ENCODE assay signal across 8 cellular contexts in the genomic region with DNA sequence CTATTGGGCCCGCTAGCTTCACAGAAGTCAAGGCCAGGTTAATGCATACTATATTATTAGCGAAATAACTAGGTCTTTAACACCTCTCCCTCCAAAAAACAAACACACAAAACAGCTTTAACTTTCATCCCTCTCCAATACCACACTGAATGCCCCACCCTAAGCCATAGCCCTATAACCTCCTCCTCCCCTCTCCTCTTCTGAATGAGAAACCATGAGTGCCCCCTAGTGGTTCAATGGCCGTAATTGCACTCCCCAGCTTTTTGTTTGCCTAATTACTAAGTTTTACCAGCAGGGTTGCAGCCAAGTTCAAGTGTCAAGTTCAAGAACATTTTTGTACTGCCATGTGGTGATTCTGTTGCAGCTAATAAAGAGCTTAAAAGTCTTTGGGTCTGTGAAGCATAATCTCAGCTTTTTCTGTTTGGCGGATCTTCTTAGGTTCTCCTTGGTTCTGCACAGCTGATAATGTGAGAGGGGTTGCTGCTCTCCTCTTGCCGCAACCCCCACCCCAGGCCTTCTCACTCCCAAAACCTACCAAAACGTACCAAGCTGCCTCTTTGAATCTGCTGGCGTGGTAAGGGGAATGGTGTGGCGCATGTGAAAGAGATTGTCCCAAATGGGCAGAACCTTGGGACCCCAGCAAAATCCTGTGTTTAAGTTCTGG. TPM values are rescaled to one million over a fixed set of nuclear protein-coding genes. Genes with fewer than 3 reads are reported as not detected.
A peak's percentile ranks its signal among the peaks of the same experiment; 100 is the strongest.
DNase-seq lines count a peak whose midpoint lies in the region; ATAC-seq and TF ChIP-seq lines count a peak whose summit lies in the region.

No MANE protein-coding gene starts in this region.

- H3F3A ChIP-seq in smooth muscle cell (ENCODE audit: low read depth) = no peaks in the 10 kb centered on the region

- no peaks in the 10 kb centered on the region for H3K79me2 ChIP-seq in smooth muscle cell (ENCODE audit: low read depth)

- H3K4me2 ChIP-seq in smooth muscle cell = no peak overlapping the region

- ATAC-seq in HG02852 (IDR thresholded peaks at IDR 0.05; ENCODE audit: unreplicated experiment) (peak; percentile 83), GM21737 (IDR thresholded peaks at IDR 0.05; ENCODE audit: unreplicated experiment) (no peak)

- no peaks in the 10 kb centered on the region for H3K9me3 ChIP-seq in smooth muscle cell (replicated peaks; ENCODE audit: low read depth)

- H4K20me1 ChIP-seq in smooth muscle cell (ENCODE audit: low read depth) = no peaks in the 10 kb centered on the region

- no peak overlapping the region for H3K27ac ChIP-seq in smooth muscle cell (ENCODE audit: low read depth)

- H3K27me3 ChIP-seq in smooth muscle cell (ENCODE audit: low read depth) = no peaks in the 10 kb centered on the region

- no peak overlapping the region for H3K9ac ChIP-seq in smooth muscle cell (ENCODE audit: low read depth)

- peak; percentile 40 for TF ChIP-seq CTCF in GM12801 (IDR thresholded peaks at IDR 0.05; ENCODE audit: extremely low read depth, insufficient read length)
- TF ChIP-seq CTCF in astrocyte of the cerebellum (IDR thresholded peaks at IDR 0.05; ENCODE audit: low read depth, low read length, missing control alignments) = peak; percentile 93
- TF ChIP-seq CTCF in smooth muscle cell (IDR thresholded peaks at IDR 0.05; ENCODE audit: borderline replicate concordance, insufficient read depth, poor library complexity, severe bottlenecking) = peak; percentile 97

- DNase-seq in NCI-H2029 treated with DMSO at 0.1 percent for 48 hours (lab: John Stamatoyannopoulos, UW) = peak; percentile 82
- peak; percentile 66 for DNase-seq in T1000 (lab: John Stamatoyannopoulos, UW)
- DNase-seq in astrocyte of the cerebellum (ENCODE audit: low read depth) = peak; percentile 76
- DNase-seq in hypothalamus (lab: John Stamatoyannopoulos, UW) = peak in 44 of 51 donors; percentile 2 to 88 (median 42)
- peak; percentile 27 for DNase-seq in smooth muscle cell (lab: John Stamatoyannopoulos, UW; ENCODE audit: unreplicated experiment)

- no peak overlapping the region for H2AFZ ChIP-seq in smooth muscle cell (ENCODE audit: low read depth)

- H3K36me3 ChIP-seq in smooth muscle cell (ENCODE audit: low read depth) = no peaks in the 10 kb centered on the region

- in situ Hi-C loops in astrocyte of the cerebellum (cut with HindIII; ENCODE audit: low sequenced_read_pairs) = loop anchor here (5.0 kb wide), 1 partner anchor 385 kb away; no protein-coding TSS in a partner anchor

- H3K4me1 ChIP-seq in smooth muscle cell (ENCODE audit: low read depth) = no peaks in the 10 kb centered on the region

- WGBS in smooth muscle cell (ENCODE audit: low lambda C conversion rate) = 45% methylated on average over 8 of the region's 8 CpGs

- no peak overlapping the region for H3K4me3 ChIP-seq in astrocyte of the cerebellum (ENCODE audit: low read depth, low read length)
- H3K4me3 ChIP-seq in smooth muscle cell = no peak overlapping the region

RNA-seq across cellular contexts. Expression of gene RPL22L1, which starts 57.9 kb away (rescaled TPM):
- 99.0 and 118 TPM in 2 replicates for total RNA-seq in smooth muscle cell
- 15.6 and 22.3 TPM in 2 replicates for polyA plus RNA-seq in smooth muscle cell

Comparison
In these comparisons a context has a peak if more than half of its experiments do, and no peak if none do; other contexts are left out.
1. CTCF ChIP-seq: peak in every context shown above with its lines; median percentile 97 in smooth muscle cell; 93 in astrocyte of the cerebellum; 40 in GM12801.
2. DNase-seq: peak in every context shown above with its lines; median percentile 82 in NCI-H2029 treated with DMSO at 0.1 percent for 48 hours; 76 in astrocyte of the cerebellum; 66 in T1000; 42 in hypothalamus; 27 in smooth muscle cell.